In the genomic region with DNA sequence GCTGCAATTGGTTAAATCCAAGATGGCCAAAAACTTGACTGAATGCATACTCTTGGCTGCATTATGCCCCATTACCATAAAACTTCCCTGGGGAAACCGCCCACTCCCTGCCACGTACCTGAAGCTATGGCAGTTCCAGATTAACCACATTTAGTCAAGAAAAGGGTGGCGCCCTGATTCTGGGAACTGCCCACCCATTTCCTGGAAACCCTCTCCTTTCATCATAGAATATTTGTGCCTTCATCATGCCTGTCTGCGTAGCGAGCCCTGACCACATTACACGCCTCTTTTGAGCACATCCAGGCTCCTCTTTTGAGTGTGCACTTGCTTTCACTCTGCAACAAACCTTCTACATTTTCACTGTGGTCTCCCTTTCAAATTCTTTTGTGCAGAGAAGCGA, we compare ENCODE assay signal across 1 cellular context.
TF ChIP-seq lines count a peak whose summit lies in the region.

No MANE protein-coding gene starts in this region.

TF ChIP-seq in GM12878, 131 proteins besides CTCF, POLR2A, EP300 and RAD21 (continued from another document and continues in another):
- TF ChIP-seq, protein P1, sequence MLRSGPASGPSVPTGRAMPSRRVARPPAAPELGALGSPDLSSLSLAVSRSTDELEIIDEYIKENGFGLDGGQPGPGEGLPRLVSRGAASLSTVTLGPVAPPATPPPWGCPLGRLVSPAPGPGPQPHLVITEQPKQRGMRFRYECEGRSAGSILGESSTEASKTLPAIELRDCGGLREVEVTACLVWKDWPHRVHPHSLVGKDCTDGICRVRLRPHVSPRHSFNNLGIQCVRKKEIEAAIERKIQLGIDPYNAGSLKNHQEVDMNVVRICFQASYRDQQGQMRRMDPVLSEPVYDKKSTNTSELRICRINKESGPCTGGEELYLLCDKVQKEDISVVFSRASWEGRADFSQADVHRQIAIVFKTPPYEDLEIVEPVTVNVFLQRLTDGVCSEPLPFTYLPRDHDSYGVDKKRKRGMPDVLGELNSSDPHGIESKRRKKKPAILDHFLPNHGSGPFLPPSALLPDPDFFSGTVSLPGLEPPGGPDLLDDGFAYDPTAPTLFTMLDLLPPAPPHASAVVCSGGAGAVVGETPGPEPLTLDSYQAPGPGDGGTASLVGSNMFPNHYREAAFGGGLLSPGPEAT (IDR thresholded peaks at IDR 0.05; ENCODE audit: low read depth): 0 out of 2 replicates have a peak, but pooled peaks have one; percentile 36
- TF ChIP-seq SMARCA5 (IDR thresholded peaks at IDR 0.05): no peak
- TF ChIP-seq NBN (IDR thresholded peaks at IDR 0.05): 0 out of 2 replicates have a peak, but pooled peaks have one; percentile 24
- TF ChIP-seq JUNB (IDR thresholded peaks at IDR 0.05): peak; percentile 81
- TF ChIP-seq, protein P2, sequence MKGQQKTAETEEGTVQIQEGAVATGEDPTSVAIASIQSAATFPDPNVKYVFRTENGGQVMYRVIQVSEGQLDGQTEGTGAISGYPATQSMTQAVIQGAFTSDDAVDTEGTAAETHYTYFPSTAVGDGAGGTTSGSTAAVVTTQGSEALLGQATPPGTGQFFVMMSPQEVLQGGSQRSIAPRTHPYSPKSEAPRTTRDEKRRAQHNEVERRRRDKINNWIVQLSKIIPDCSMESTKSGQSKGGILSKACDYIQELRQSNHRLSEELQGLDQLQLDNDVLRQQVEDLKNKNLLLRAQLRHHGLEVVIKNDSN (IDR thresholded peaks at IDR 0.05; ENCODE audit: borderline replicate concordance, extremely low read length, insufficient read depth, low read depth, low read length): no peak
- no peak for TF ChIP-seq SREBF2 (IDR thresholded peaks at IDR 0.05; ENCODE audit: low read length)
- TF ChIP-seq YBX1 (IDR thresholded peaks at IDR 0.05): no peak
- peak; percentile 46; the same call in 1 of the 2 replicates for TF ChIP-seq CBFB (IDR thresholded peaks at IDR 0.05; ENCODE audit: low read depth)
- TF ChIP-seq HDAC6 (IDR thresholded peaks at IDR 0.05; ENCODE audit: unreplicated experiment): no peak
- peak; percentile 89 for TF ChIP-seq CREM (IDR thresholded peaks at IDR 0.05; ENCODE audit: low read depth)
- no peak for TF ChIP-seq CHD4 (IDR thresholded peaks at IDR 0.05)
- TF ChIP-seq STAT1 (conservative IDR thresholded peaks at IDR 0.05): 0 out of 2 replicates have a peak, but pooled peaks have one; percentile 30
- TF ChIP-seq, protein P3, sequence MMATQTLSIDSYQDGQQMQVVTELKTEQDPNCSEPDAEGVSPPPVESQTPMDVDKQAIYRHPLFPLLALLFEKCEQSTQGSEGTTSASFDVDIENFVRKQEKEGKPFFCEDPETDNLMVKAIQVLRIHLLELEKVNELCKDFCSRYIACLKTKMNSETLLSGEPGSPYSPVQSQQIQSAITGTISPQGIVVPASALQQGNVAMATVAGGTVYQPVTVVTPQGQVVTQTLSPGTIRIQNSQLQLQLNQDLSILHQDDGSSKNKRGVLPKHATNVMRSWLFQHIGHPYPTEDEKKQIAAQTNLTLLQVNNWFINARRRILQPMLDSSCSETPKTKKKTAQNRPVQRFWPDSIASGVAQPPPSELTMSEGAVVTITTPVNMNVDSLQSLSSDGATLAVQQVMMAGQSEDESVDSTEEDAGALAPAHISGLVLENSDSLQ (IDR thresholded peaks at IDR 0.05): peak; percentile 54
- TF ChIP-seq KAT2A (conservative IDR thresholded peaks at IDR 0.05; ENCODE audit: control insufficient read depth, low read depth, low read length): no peak
- TF ChIP-seq, protein P4, sequence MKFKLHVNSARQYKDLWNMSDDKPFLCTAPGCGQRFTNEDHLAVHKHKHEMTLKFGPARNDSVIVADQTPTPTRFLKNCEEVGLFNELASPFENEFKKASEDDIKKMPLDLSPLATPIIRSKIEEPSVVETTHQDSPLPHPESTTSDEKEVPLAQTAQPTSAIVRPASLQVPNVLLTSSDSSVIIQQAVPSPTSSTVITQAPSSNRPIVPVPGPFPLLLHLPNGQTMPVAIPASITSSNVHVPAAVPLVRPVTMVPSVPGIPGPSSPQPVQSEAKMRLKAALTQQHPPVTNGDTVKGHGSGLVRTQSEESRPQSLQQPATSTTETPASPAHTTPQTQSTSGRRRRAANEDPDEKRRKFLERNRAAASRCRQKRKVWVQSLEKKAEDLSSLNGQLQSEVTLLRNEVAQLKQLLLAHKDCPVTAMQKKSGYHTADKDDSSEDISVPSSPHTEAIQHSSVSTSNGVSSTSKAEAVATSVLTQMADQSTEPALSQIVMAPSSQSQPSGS (IDR thresholded peaks at IDR 0.05; ENCODE audit: low read length): peak; percentile 58
- no peak for TF ChIP-seq MXI1 (IDR thresholded peaks at IDR 0.05; ENCODE audit: low read depth, low read length)
- TF ChIP-seq NFIC (IDR thresholded peaks at IDR 0.05; ENCODE audit: low read depth, low read length): peak; percentile 56; the same call in 1 of the 2 replicates
- TF ChIP-seq CHD2 (IDR thresholded peaks at IDR 0.05; ENCODE audit: borderline replicate concordance, low read depth, low read length): no peak
- peak; percentile 94 for TF ChIP-seq CREB1 (IDR thresholded peaks at IDR 0.05; ENCODE audit: low read depth)
- TF ChIP-seq, protein P5, sequence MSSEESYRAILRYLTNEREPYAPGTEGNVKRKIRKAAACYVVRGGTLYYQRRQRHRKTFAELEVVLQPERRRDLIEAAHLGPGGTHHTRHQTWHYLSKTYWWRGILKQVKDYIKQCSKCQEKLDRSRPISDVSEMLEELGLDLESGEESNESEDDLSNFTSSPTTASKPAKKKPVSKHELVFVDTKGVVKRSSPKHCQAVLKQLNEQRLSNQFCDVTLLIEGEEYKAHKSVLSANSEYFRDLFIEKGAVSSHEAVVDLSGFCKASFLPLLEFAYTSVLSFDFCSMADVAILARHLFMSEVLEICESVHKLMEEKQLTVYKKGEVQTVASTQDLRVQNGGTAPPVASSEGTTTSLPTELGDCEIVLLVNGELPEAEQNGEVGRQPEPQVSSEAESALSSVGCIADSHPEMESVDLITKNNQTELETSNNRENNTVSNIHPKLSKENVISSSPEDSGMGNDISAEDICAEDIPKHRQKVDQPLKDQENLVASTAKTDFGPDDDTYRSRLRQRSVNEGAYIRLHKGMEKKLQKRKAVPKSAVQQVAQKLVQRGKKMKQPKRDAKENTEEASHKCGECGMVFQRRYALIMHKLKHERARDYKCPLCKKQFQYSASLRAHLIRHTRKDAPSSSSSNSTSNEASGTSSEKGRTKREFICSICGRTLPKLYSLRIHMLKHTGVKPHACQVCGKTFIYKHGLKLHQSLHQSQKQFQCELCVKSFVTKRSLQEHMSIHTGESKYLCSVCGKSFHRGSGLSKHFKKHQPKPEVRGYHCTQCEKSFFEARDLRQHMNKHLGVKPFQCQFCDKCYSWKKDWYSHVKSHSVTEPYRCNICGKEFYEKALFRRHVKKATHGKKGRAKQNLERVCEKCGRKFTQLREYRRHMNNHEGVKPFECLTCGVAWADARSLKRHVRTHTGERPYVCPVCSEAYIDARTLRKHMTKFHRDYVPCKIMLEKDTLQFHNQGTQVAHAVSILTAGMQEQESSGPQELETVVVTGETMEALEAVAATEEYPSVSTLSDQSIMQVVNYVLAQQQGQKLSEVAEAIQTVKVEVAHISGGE (CRISPR knock-in tag; IDR thresholded peaks at IDR 0.05): no peak
- no peak for TF ChIP-seq CHD1 (IDR thresholded peaks at IDR 0.05; ENCODE audit: low read depth, low read length)
- no peak for TF ChIP-seq FOXK2 (IDR thresholded peaks at IDR 0.05)
- TF ChIP-seq, protein P6, sequence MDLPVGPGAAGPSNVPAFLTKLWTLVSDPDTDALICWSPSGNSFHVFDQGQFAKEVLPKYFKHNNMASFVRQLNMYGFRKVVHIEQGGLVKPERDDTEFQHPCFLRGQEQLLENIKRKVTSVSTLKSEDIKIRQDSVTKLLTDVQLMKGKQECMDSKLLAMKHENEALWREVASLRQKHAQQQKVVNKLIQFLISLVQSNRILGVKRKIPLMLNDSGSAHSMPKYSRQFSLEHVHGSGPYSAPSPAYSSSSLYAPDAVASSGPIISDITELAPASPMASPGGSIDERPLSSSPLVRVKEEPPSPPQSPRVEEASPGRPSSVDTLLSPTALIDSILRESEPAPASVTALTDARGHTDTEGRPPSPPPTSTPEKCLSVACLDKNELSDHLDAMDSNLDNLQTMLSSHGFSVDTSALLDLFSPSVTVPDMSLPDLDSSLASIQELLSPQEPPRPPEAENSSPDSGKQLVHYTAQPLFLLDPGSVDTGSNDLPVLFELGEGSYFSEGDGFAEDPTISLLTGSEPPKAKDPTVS (IDR thresholded peaks at IDR 0.05; ENCODE audit: low read depth, low read length): no peak
- no peak for TF ChIP-seq MTA2 (IDR thresholded peaks at IDR 0.05; ENCODE audit: low read depth)
- no peak for TF ChIP-seq KLF5 (IDR thresholded peaks at IDR 0.05; ENCODE audit: partially characterized antibody)
- peak; percentile 45 for TF ChIP-seq MEF2B (IDR thresholded peaks at IDR 0.05; ENCODE audit: partially characterized antibody, poor library complexity, severe bottlenecking)
- TF ChIP-seq, protein P7, sequence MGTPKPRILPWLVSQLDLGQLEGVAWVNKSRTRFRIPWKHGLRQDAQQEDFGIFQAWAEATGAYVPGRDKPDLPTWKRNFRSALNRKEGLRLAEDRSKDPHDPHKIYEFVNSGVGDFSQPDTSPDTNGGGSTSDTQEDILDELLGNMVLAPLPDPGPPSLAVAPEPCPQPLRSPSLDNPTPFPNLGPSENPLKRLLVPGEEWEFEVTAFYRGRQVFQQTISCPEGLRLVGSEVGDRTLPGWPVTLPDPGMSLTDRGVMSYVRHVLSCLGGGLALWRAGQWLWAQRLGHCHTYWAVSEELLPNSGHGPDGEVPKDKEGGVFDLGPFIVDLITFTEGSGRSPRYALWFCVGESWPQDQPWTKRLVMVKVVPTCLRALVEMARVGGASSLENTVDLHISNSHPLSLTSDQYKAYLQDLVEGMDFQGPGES (IDR thresholded peaks at IDR 0.05): no peak
- no peak for TF ChIP-seq ZSCAN29 (IDR thresholded peaks at IDR 0.05)
- no peak for TF ChIP-seq NR2C1 (IDR thresholded peaks at IDR 0.05)
- TF ChIP-seq RAD51 (IDR thresholded peaks at IDR 0.05): no peak
- peak; percentile 94 for TF ChIP-seq RUNX3 (IDR thresholded peaks at IDR 0.05; ENCODE audit: low read length)
- TF ChIP-seq EZH2 (IDR thresholded peaks at IDR 0.05; ENCODE audit: borderline replicate concordance, control insufficient read depth, low read depth, low read length): no peak
- no peak for TF ChIP-seq NR2F1 (conservative IDR thresholded peaks at IDR 0.05)
- no peak for TF ChIP-seq SP1 (IDR thresholded peaks at IDR 0.05; ENCODE audit: low read depth, low read length)
- no peak for TF ChIP-seq SMC3 (IDR thresholded peaks at IDR 0.05; ENCODE audit: borderline replicate concordance, low read length)
- TF ChIP-seq ZNF384 (IDR thresholded peaks at IDR 0.05; ENCODE audit: borderline replicate concordance, low read depth, low read length): no peak
- TF ChIP-seq SIN3A (IDR thresholded peaks at IDR 0.05; ENCODE audit: low read depth, low read length): no peak
- no peak for TF ChIP-seq TCF3 (IDR thresholded peaks at IDR 0.05; ENCODE audit: borderline replicate concordance, insufficient read depth, low read depth, low read length)
- TF ChIP-seq, protein P8, sequence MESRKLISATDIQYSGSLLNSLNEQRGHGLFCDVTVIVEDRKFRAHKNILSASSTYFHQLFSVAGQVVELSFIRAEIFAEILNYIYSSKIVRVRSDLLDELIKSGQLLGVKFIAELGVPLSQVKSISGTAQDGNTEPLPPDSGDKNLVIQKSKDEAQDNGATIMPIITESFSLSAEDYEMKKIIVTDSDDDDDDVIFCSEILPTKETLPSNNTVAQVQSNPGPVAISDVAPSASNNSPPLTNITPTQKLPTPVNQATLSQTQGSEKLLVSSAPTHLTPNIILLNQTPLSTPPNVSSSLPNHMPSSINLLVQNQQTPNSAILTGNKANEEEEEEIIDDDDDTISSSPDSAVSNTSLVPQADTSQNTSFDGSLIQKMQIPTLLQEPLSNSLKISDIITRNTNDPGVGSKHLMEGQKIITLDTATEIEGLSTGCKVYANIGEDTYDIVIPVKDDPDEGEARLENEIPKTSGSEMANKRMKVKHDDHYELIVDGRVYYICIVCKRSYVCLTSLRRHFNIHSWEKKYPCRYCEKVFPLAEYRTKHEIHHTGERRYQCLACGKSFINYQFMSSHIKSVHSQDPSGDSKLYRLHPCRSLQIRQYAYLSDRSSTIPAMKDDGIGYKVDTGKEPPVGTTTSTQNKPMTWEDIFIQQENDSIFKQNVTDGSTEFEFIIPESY (IDR thresholded peaks at IDR 0.05): no peak
- TF ChIP-seq SREBF1 (IDR thresholded peaks at IDR 0.05; ENCODE audit: low read length): no peak
- TF ChIP-seq EGR1 (IDR thresholded peaks at IDR 0.05; ENCODE audit: borderline replicate concordance in 1 of 2, low read depth in 2 of 2, low read length in 2 of 2): peak in 1 of 2 experiments; percentile 29; a peak in 1 of 3 replicates
- peak; percentile 60; the same call in 1 of the 2 replicates for TF ChIP-seq YY1 (IDR thresholded peaks at IDR 0.05; ENCODE audit: low read depth, low read length)
- TF ChIP-seq ZBED1 (IDR thresholded peaks at IDR 0.05; ENCODE audit: borderline replicate concordance): peak; percentile 49; the same call in 1 of the 2 replicates
- TF ChIP-seq TAF1 (IDR thresholded peaks at IDR 0.05; ENCODE audit: borderline replicate concordance, low read depth, low read length): no peak
- TF ChIP-seq, protein P9, sequence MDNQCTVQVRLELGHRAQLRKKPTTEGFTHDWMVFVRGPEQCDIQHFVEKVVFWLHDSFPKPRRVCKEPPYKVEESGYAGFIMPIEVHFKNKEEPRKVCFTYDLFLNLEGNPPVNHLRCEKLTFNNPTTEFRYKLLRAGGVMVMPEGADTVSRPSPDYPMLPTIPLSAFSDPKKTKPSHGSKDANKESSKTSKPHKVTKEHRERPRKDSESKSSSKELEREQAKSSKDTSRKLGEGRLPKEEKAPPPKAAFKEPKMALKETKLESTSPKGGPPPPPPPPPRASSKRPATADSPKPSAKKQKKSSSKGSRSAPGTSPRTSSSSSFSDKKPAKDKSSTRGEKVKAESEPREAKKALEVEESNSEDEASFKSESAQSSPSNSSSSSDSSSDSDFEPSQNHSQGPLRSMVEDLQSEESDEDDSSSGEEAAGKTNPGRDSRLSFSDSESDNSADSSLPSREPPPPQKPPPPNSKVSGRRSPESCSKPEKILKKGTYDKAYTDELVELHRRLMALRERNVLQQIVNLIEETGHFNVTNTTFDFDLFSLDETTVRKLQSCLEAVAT (IDR thresholded peaks at IDR 0.05): peak; percentile 54
- 0 out of 2 replicates have a peak, but pooled peaks have one; percentile 41 for TF ChIP-seq ATF7 (IDR thresholded peaks at IDR 0.05; ENCODE audit: low read depth)
- TF ChIP-seq, protein P10, sequence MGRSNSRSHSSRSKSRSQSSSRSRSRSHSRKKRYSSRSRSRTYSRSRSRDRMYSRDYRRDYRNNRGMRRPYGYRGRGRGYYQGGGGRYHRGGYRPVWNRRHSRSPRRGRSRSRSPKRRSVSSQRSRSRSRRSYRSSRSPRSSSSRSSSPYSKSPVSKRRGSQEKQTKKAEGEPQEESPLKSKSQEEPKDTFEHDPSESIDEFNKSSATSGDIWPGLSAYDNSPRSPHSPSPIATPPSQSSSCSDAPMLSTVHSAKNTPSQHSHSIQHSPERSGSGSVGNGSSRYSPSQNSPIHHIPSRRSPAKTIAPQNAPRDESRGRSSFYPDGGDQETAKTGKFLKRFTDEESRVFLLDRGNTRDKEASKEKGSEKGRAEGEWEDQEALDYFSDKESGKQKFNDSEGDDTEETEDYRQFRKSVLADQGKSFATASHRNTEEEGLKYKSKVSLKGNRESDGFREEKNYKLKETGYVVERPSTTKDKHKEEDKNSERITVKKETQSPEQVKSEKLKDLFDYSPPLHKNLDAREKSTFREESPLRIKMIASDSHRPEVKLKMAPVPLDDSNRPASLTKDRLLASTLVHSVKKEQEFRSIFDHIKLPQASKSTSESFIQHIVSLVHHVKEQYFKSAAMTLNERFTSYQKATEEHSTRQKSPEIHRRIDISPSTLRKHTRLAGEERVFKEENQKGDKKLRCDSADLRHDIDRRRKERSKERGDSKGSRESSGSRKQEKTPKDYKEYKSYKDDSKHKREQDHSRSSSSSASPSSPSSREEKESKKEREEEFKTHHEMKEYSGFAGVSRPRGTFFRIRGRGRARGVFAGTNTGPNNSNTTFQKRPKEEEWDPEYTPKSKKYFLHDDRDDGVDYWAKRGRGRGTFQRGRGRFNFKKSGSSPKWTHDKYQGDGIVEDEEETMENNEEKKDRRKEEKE (IDR thresholded peaks at IDR 0.05): no peak
- TF ChIP-seq EED (IDR thresholded peaks at IDR 0.05; ENCODE audit: low read depth): peak; percentile 72
